29 cellular contexts compared by ENCODE assay signal in genomic region chr1:83805921-83806320, GRCh38.
"Had no signal": no experiment of that assay in that cellular context is flagged by ENCODE, and none has a peak within 500 bp of the region (broad histone marks: within the 10 kb centered on the region; RNA-seq: fewer than 3 reads in every experiment).

No MANE protein-coding gene starts in this region.

- H3K4me3 Mint-ChIP-seq: stimulated activated effector memory CD8-positive, alpha-beta T cell treated with anti-CD3 and anti-CD28 coated beads, Interleukin-12 subunit alpha, Interleukin-12 subunit beta, amount 100 ng/mL, for 72 hours; stimulated activated memory B cell treated with anti-CD40 and anti-IgM and Interleukin-4, amounts not matched to agents 10 μg/mL and 1 μg/mL and 100 μg/mL, for 72 hours; stimulated activated naive B cell treated with anti-CD40 and anti-IgM and Interleukin-4, amounts not matched to agents 10 μg/mL and 1 μg/mL and 100 μg/mL, for 72 hours; stimulated activated naive CD8-positive, alpha-beta T cell treated with anti-CD3 and anti-CD28 coated beads, Interleukin-15, amount 100 ng/mL, for 72 hours; stimulated activated naive CD8-positive, alpha-beta T cell treated with anti-CD3 and anti-CD28 coated beads, Interleukin-15, Interleukin-2, amounts not matched to agents 100 ng/mL and 50 ng/mL, for 24 hours; type B pancreatic cell had no signal

- H3K4me1 ChIP-seq: testis, transverse colon, upper lobe of left lung, upper lobe of right lung, uterus, vagina had no signal

- ATAC-seq: stimulated activated effector memory CD8-positive, alpha-beta T cell treated with anti-CD3 and anti-CD28 coated beads, Interleukin-12 subunit alpha, Interleukin-12 subunit beta, amount 100 ng/mL, for 72 hours; stimulated activated memory B cell treated with anti-CD40 and anti-IgM and Interleukin-4, amounts not matched to agents 10 μg/mL and 1 μg/mL and 100 μg/mL, for 72 hours; stimulated activated naive B cell treated with anti-CD40 and anti-IgM and Interleukin-4, amounts not matched to agents 10 μg/mL and 1 μg/mL and 100 μg/mL, for 72 hours; stimulated activated naive CD8-positive, alpha-beta T cell treated with anti-CD3 and anti-CD28 coated beads, Interleukin-15, amount 100 ng/mL, for 72 hours; stimulated activated naive CD8-positive, alpha-beta T cell treated with anti-CD3 and anti-CD28 coated beads, Interleukin-15, Interleukin-2, amounts not matched to agents 100 U/mL and 50 U/mL, for 24 hours; upper lobe of right lung had no signal

- H3K27me3 Mint-ChIP-seq: stimulated activated memory B cell treated with anti-CD40 and anti-IgM and Interleukin-4, amounts not matched to agents 10 μg/mL and 1 μg/mL and 100 μg/mL, for 72 hours; stimulated activated naive B cell treated with anti-CD40 and anti-IgM and Interleukin-4, amounts not matched to agents 10 μg/mL and 1 μg/mL and 100 μg/mL, for 72 hours; stimulated activated naive CD8-positive, alpha-beta T cell treated with anti-CD3 and anti-CD28 coated beads, Interleukin-15, amount 100 ng/mL, for 72 hours; stimulated activated naive CD8-positive, alpha-beta T cell treated with anti-CD3 and anti-CD28 coated beads, Interleukin-15, Interleukin-2, amounts not matched to agents 100 ng/mL and 50 ng/mL, for 24 hours; type B pancreatic cell had no signal

- FAIRE-seq: urothelium cell line had no signal

- H3K36me3 ChIP-seq: stomach, suprapubic skin, thoracic aorta, thyroid gland, tibial artery, tibial nerve, transverse colon, upper lobe of left lung, upper lobe of right lung, uterus, vagina had no signal

- H3K27ac Mint-ChIP-seq: stimulated activated effector memory CD8-positive, alpha-beta T cell treated with anti-CD3 and anti-CD28 coated beads, Interleukin-12 subunit alpha, Interleukin-12 subunit beta, amount 100 ng/mL, for 72 hours; stimulated activated memory B cell treated with anti-CD40 and anti-IgM and Interleukin-4, amounts not matched to agents 10 μg/mL and 1 μg/mL and 100 μg/mL, for 72 hours; stimulated activated naive B cell treated with anti-CD40 and anti-IgM and Interleukin-4, amounts not matched to agents 10 μg/mL and 1 μg/mL and 100 μg/mL, for 72 hours; stimulated activated naive CD8-positive, alpha-beta T cell treated with anti-CD3 and anti-CD28 coated beads, Interleukin-15, amount 100 ng/mL, for 72 hours; stimulated activated naive CD8-positive, alpha-beta T cell treated with anti-CD3 and anti-CD28 coated beads, Interleukin-15, Interleukin-2, amounts not matched to agents 100 ng/mL and 50 ng/mL, for 24 hours; type B pancreatic cell had no signal

- H3K4me1 Mint-ChIP-seq: stimulated activated effector memory CD8-positive, alpha-beta T cell treated with anti-CD3 and anti-CD28 coated beads, Interleukin-12 subunit alpha, Interleukin-12 subunit beta, amount 100 ng/mL, for 72 hours; stimulated activated memory B cell treated with anti-CD40 and anti-IgM and Interleukin-4, amounts not matched to agents 10 μg/mL and 1 μg/mL and 100 μg/mL, for 72 hours; stimulated activated naive B cell treated with anti-CD40 and anti-IgM and Interleukin-4, amounts not matched to agents 10 μg/mL and 1 μg/mL and 100 μg/mL, for 72 hours; stimulated activated naive CD8-positive, alpha-beta T cell treated with anti-CD3 and anti-CD28 coated beads, Interleukin-15, amount 100 ng/mL, for 72 hours had no signal

- H3K9me3 ChIP-seq: stomach, suprapubic skin, testis, thoracic aorta, thyroid gland, tibial artery, tibial nerve, transverse colon, upper lobe of left lung, upper lobe of right lung, uterus, vagina had no signal

- H3K27ac ChIP-seq: stomach, suprapubic skin, testis, thoracic aorta, thyroid gland, tibial artery, tibial nerve, transverse colon, upper lobe of left lung, upper lobe of right lung, uterus, vagina had no signal

- H3K36me3 Mint-ChIP-seq: stimulated activated effector memory CD8-positive, alpha-beta T cell treated with anti-CD3 and anti-CD28 coated beads, Interleukin-12 subunit alpha, Interleukin-12 subunit beta, amount 100 ng/mL, for 72 hours; stimulated activated memory B cell treated with anti-CD40 and anti-IgM and Interleukin-4, amounts not matched to agents 10 μg/mL and 1 μg/mL and 100 μg/mL, for 72 hours; stimulated activated naive B cell treated with anti-CD40 and anti-IgM and Interleukin-4, amounts not matched to agents 10 μg/mL and 1 μg/mL and 100 μg/mL, for 72 hours; type B pancreatic cell had no signal

- H3K4me3 ChIP-seq: stomach, suprapubic skin, testis, thoracic aorta, thyroid gland, tibial artery, tibial nerve, transverse colon, upper lobe of left lung, upper lobe of right lung, uterus, vagina had no signal

- H3K9me3 Mint-ChIP-seq: stimulated activated effector memory CD8-positive, alpha-beta T cell treated with anti-CD3 and anti-CD28 coated beads, Interleukin-12 subunit alpha, Interleukin-12 subunit beta, amount 100 ng/mL, for 72 hours; stimulated activated memory B cell treated with anti-CD40 and anti-IgM and Interleukin-4, amounts not matched to agents 10 μg/mL and 1 μg/mL and 100 μg/mL, for 72 hours; stimulated activated naive B cell treated with anti-CD40 and anti-IgM and Interleukin-4, amounts not matched to agents 10 μg/mL and 1 μg/mL and 100 μg/mL, for 72 hours; stimulated activated naive CD8-positive, alpha-beta T cell treated with anti-CD3 and anti-CD28 coated beads, Interleukin-15, amount 100 ng/mL, for 72 hours; stimulated activated naive CD8-positive, alpha-beta T cell treated with anti-CD3 and anti-CD28 coated beads, Interleukin-15, Interleukin-2, amounts not matched to agents 100 ng/mL and 50 ng/mL, for 24 hours; type B pancreatic cell had no signal

- H3K27me3 ChIP-seq: stomach, suprapubic skin, testis, thyroid gland, tibial artery, tibial nerve, transverse colon, upper lobe of left lung, upper lobe of right lung, uterus, vagina had no signal

- DNase-seq: stimulated activated CD4-positive, alpha-beta T cell treated with anti-CD3 and anti-CD28 coated beads, Interleukin-2, amount 100 ng/mL, for 48 hours; stimulated activated CD4-positive, alpha-beta T cell treated with anti-CD3 and anti-CD28 coated beads, Interleukin-4, amount 100 ng/mL, for 1 hour; stimulated activated CD4-positive, alpha-beta T cell treated with anti-CD3 and anti-CD28 coated beads, Interleukin-4, amount 100 ng/mL, for 24 hours; stimulated activated CD4-positive, alpha-beta T cell treated with anti-CD3 and anti-CD28 coated beads, Interleukin-4, amount 100 ng/mL, for 4 hours; stimulated activated CD8-positive, alpha-beta memory T cell treated with anti-CD3 and anti-CD28 coated beads, Interleukin-4, amount 100 ng/mL, for 48 hours; stimulated activated naive B cell treated with anti-CD40 and anti-IgM and Interleukin-4, amounts not matched to agents 10 μg/mL and 1 μg/mL and 100 μg/mL, for 72 hours; stimulated activated naive CD4-positive, alpha-beta T cell; stimulated activated naive CD4-positive, alpha-beta T cell treated with Interleukin-2 at 50 U/mL for 16 hours; stimulated activated naive CD8-positive, alpha-beta T cell treated with anti-CD3 and anti-CD28 coated beads, Interleukin-15, amount 100 ng/mL, for 72 hours; stimulated activated naive CD8-positive, alpha-beta T cell treated with anti-CD3 and anti-CD28 coated beads, Interleukin-15, Interleukin-2, amounts not matched to agents 100 U/mL and 50 U/mL, for 24 hours; stomach; substantia nigra; testis; thyroid gland; tibial artery; transverse colon; trophoblast cell; upper lobe of left lung; upper lobe of right lung; uterus had no signal
